10 cellular contexts compared by ENCODE assay signal in the genomic region with DNA sequence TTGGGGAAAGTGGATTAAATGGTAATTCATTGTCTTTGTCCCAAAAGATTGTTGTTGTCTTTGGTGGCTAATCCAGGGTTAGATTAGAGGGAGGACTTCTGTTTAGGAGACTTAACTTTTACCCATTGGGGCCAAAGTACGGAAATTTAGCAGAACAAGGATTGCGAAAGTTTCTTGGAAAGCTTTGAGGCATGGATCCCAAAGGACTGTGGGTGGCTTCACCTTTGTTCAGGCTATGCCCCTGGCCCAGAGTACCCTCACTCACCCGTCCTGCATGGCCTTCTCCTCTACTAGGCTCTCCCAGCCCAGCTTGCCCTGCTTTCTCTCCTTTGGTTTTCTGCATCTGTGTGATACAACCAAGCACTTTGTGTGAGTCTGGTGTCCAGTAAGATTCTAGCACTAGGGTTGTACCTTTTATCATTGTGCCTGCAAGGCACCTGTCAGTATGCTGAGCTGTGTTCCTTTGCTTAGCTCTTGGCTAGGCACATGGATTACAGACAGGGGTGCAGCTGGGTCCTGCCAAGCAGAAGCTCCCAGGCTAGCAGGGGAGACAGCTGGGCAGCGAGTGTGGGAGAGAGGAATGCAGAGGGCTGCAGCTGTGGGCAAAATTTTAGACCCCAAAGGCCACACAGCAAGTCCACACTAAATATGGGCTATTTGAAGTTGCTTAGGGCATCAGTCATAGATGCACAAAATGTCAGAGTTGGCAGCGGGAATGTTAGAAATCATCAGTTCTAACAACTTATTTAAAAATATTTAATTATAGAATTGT. TPM values are rescaled to one million over a fixed set of nuclear protein-coding genes. Genes with fewer than 3 reads are reported as not detected.
A peak's percentile ranks its signal among the peaks of the same experiment; 100 is the strongest.
DNase-seq lines count a peak whose midpoint lies in the region; ATAC-seq and TF ChIP-seq lines count a peak whose summit lies in the region.
"Had no signal": no experiment of that assay in that cellular context is flagged by ENCODE, and none has a peak within 500 bp of the region (broad histone marks: within the 10 kb centered on the region; RNA-seq: fewer than 3 reads in every experiment).

No MANE protein-coding gene starts in this region.

- H3K9ac ChIP-seq in rectal smooth muscle tissue (ENCODE audit: low read length) = no peak overlapping the region

- ATAC-seq in gastroesophageal sphincter (no peak), HG03378 (IDR thresholded peaks at IDR 0.05; ENCODE audit: unreplicated experiment) (no peak), GM18868 (IDR thresholded peaks at IDR 0.05; ENCODE audit: unreplicated experiment) (no peak)
- no peak for ATAC-seq in activated CD8-positive, alpha-beta T cell treated with anti-CD3 and anti-CD28 coated beads for 36 hours

- H3K4me3 Mint-ChIP-seq in CD4-positive, alpha-beta memory T cell = peak overlapping the region in 5 of 8 donors; percentile 0 to 65 (median 7)
- no peak overlapping the region for H3K4me3 Mint-ChIP-seq in activated CD8-positive, alpha-beta T cell treated with anti-CD3 and anti-CD28 coated beads for 36 hours

- peaks cover 0 to 14% (median 1%) of the 10 kb centered on the region in 4 donors for H3K4me1 Mint-ChIP-seq in CD4-positive, alpha-beta memory T cell
- H3K4me1 Mint-ChIP-seq in activated CD8-positive, alpha-beta T cell treated with anti-CD3 and anti-CD28 coated beads for 36 hours (ENCODE audit: low read depth) = peaks cover 6% of the 10 kb centered on the region

- peaks cover 0 to 2% of the 10 kb centered on the region in 2 donors for H3K36me3 Mint-ChIP-seq in CD4-positive, alpha-beta memory T cell
- H3K36me3 Mint-ChIP-seq in activated CD8-positive, alpha-beta T cell treated with anti-CD3 and anti-CD28 coated beads for 36 hours (ENCODE audit: low read depth) = peaks cover 4% of the 10 kb centered on the region

- no peaks in the 10 kb centered on the region for H3K4me1 ChIP-seq in CD4-positive, alpha-beta memory T cell (ENCODE audit: insufficient read depth, low read length)
- H3K4me1 ChIP-seq in gastroesophageal sphincter (peaks cover 0 to 51% (median 8%) of the 10 kb centered on the region in 3 donors), rectal smooth muscle tissue (ENCODE audit: control insufficient read depth, insufficient read depth, low read length) (peaks cover 5% of the 10 kb centered on the region)

- CTCF ChIA-PET in CD4-positive, alpha-beta memory T cell (lab: Charles Lee; ENCODE audit: partially characterized antibody) = interaction anchor here (1.2 to 1.6 kb wide), 2 partner anchors 12 to 67 kb away, joined by 3 to 5 read pairs; no protein-coding TSS in a partner anchor
- CTCF ChIA-PET in activated CD8-positive, alpha-beta T cell treated with anti-CD3 and anti-CD28 coated beads for 36 hours (lab: Charles Lee) = interaction anchor here (0.7 to 1.8 kb wide), 3 partner anchors 12 to 257 kb away, joined by 3 to 4 read pairs (median 3); no protein-coding TSS in a partner anchor

- intact Hi-C loops in CD4-positive, alpha-beta memory T cell (cut with micrococcal nuclease) = loop anchor here (5.0 kb wide), 1 partner anchor 86 kb away; no protein-coding TSS in a partner anchor
- intact Hi-C loops in activated CD8-positive, alpha-beta T cell treated with anti-CD3 and anti-CD28 coated beads for 36 hours (cut with micrococcal nuclease) = no loop called here

- POLR2A ChIA-PET in CD4-positive, alpha-beta memory T cell (lab: Charles Lee; ENCODE audit: partially characterized antibody) = no interaction called here
- POLR2A ChIA-PET in activated CD8-positive, alpha-beta T cell treated with anti-CD3 and anti-CD28 coated beads for 36 hours (lab: Charles Lee) = interaction anchor here (0.9 to 2.6 kb wide), 4 partner anchors 8 to 19 kb away, joined by 3 to 11 read pairs (median 4); no protein-coding TSS in a partner anchor

- TF ChIP-seq EP300 in gastroesophageal sphincter (IDR thresholded peaks at IDR 0.05) = no peak

- no peak for DNase-seq in CD4-positive, alpha-beta memory T cell
- DNase-seq in OCI-M1 (lab: John Stamatoyannopoulos, UW) (peak; percentile 27), GM03348 (ENCODE audit: low spot score) (no peak)
- no peak for DNase-seq in activated CD8-positive, alpha-beta T cell treated with anti-CD3 and anti-CD28 coated beads for 36 hours
- DNase-seq: activated T-cell treated with anti-CD3 and anti-CD28 coated beads for 4 hours, NCI-H1417 treated with DMSO at 0.1 percent for 48 hours had no signal

- no peaks in the 10 kb centered on the region for H3K36me3 ChIP-seq in CD4-positive, alpha-beta memory T cell (ENCODE audit: insufficient read depth, low read length)
- H3K36me3 ChIP-seq in gastroesophageal sphincter (no peaks in the 10 kb centered on the region), rectal smooth muscle tissue (ENCODE audit: control insufficient read depth, insufficient read depth, low read length) (no peaks in the 10 kb centered on the region)

- H3K27me3 Mint-ChIP-seq in CD4-positive, alpha-beta memory T cell = no peaks in the 10 kb centered on the region
- no peaks in the 10 kb centered on the region for H3K27me3 Mint-ChIP-seq in activated CD8-positive, alpha-beta T cell treated with anti-CD3 and anti-CD28 coated beads for 36 hours

- H3K9me3 ChIP-seq in CD4-positive, alpha-beta memory T cell (ENCODE audit: control insufficient read depth in 1 of 2, low read length in 2 of 2) = no peaks in the 10 kb centered on the region
- no peaks in the 10 kb centered on the region for H3K9me3 ChIP-seq in gastroesophageal sphincter

- TF ChIP-seq CTCF in gastroesophageal sphincter (IDR thresholded peaks at IDR 0.05) = no peak
- no peak for TF ChIP-seq CTCF in activated CD8-positive, alpha-beta T cell treated with anti-CD3 and anti-CD28 coated beads for 36 hours (IDR thresholded peaks at IDR 0.05)

- H3K27ac Mint-ChIP-seq in CD4-positive, alpha-beta memory T cell = peak overlapping the region in 2 of 7 donors; percentile 31 to 48
- H3K27ac Mint-ChIP-seq in activated CD8-positive, alpha-beta T cell treated with anti-CD3 and anti-CD28 coated beads for 36 hours = no peak overlapping the region

- TF ChIP-seq POLR2A in gastroesophageal sphincter (IDR thresholded peaks at IDR 0.05) = no peak

- no peaks in the 10 kb centered on the region for H3K9me3 Mint-ChIP-seq in CD4-positive, alpha-beta memory T cell
- no peaks in the 10 kb centered on the region for H3K9me3 Mint-ChIP-seq in activated CD8-positive, alpha-beta T cell treated with anti-CD3 and anti-CD28 coated beads for 36 hours

- H3K27ac ChIP-seq in CD4-positive, alpha-beta memory T cell (ENCODE audit: low read depth, low read length) = no peak overlapping the region
- H3K27ac ChIP-seq in gastroesophageal sphincter (peak overlapping the region; percentile 3 to 97 (median 97)), rectal smooth muscle tissue (ENCODE audit: low read depth, low read length) (peak overlapping the region; percentile 44)

- no peak overlapping the region for H3K4me3 ChIP-seq in CD4-positive, alpha-beta memory T cell (ENCODE audit: low read length in 2 of 2)
- H3K4me3 ChIP-seq in gastroesophageal sphincter (peak overlapping the region; percentile 67 to 98), rectal smooth muscle tissue (ENCODE audit: low read length) (peak overlapping the region; percentile 53)

- 35 to 63% methylated on average over 3 to 4 of the region's 5 CpGs for WGBS in gastroesophageal sphincter (ENCODE audit: low coverage in 1 of 2), 2 donors

- no peaks in the 10 kb centered on the region for H3K27me3 ChIP-seq in CD4-positive, alpha-beta memory T cell (ENCODE audit: insufficient read depth, low read length)
- H3K27me3 ChIP-seq in gastroesophageal sphincter = no peaks in the 10 kb centered on the region
- H3K27me3 ChIP-seq in rectal smooth muscle tissue (ENCODE audit: control insufficient read depth, insufficient read depth, low read length) = no peaks in the 10 kb centered on the region

RNA-seq across cellular contexts. Expression of a gene that starts 3.2 kb away (rescaled TPM):
- 1 to 10 TPM; 3.3 to 3.6 TPM for total RNA-seq in CD4-positive, alpha-beta memory T cell
- polyA plus RNA-seq in CD4-positive, alpha-beta memory T cell = 1 to 10 TPM in 1 of 2 donors, under 1 TPM in 1; 0.29 to 3.0 TPM
- total RNA-seq in gastroesophageal sphincter = 10 to 100 TPM in 2 of 4 donors, 1 to 10 TPM in 2; 5.1 to 15.3 (median 9.6) TPM
- total RNA-seq in activated CD8-positive, alpha-beta T cell treated with anti-CD3 and anti-CD28 coated beads for 36 hours = 1 to 10 TPM; 6.8 to 7.1 TPM

Comparison
In these comparisons a context has a peak if more than half of its experiments do, and no peak if none do; other contexts are left out.
1. H3K4me3 ChIP-seq: peak in gastroesophageal sphincter (2 of 2) and rectal smooth muscle tissue (single experiment); none in CD4-positive, alpha-beta memory T cell (0 of 2).